In genomic region chr2:38233231-38233983, GRCh38 we compare ENCODE assay signal across 13 cellular contexts.
DNase-seq lines count a peak whose midpoint lies in the region; ATAC-seq, FAIRE-seq and TF ChIP-seq lines count a peak whose summit lies in the region.
"Had no signal": no experiment of that assay in that cellular context is flagged by ENCODE, and none has a peak within 500 bp of the region (broad histone marks: within the 10 kb centered on the region; RNA-seq: fewer than 3 reads in every experiment).

No MANE protein-coding gene starts in this region.

- no peaks in the 10 kb centered on the region for H3K9me3 Mint-ChIP-seq in HFFc6
- peaks cover 9% of the 10 kb centered on the region for H3K9me3 Mint-ChIP-seq in activated T-helper 1 cell treated with anti-CD3 and anti-CD28 coated beads, Interleukin-12 subunit alpha, Interleukin-12 subunit beta, Interleukin-2, Interleukin-4 antibody, amounts not matched to agents 30 ng/mL and 10 ng/mL and 1 ng/mL, durations not matched to agents 14 hours and 24 hours and 36 hours
- H3K9me3 Mint-ChIP-seq in CD4-positive, alpha-beta memory T cell: peaks cover 0 to 3% (median 0%) of the 10 kb centered on the region in 8 donors
- H3K9me3 Mint-ChIP-seq: activated T-helper 2 cell treated with anti-CD3 and anti-CD28 coated beads, Interferon-gamma antibody, Interleukin-2, Interleukin-4, amounts not matched to agents 10 μg/mL and 5 μg/mL and 100 μg/mL, durations not matched to agents 14 hours and 24 hours and 36 hours; dendritic cell treated with granulocyte-macrophage colony-stimulating factor and Interleukin-4, amounts not matched to agents 40 ng/mL and 50 ng/mL, for 4 days had no signal

- no peaks in the 10 kb centered on the region for H3K4me1 ChIP-seq in body of pancreas
- H3K4me1 ChIP-seq in hepatocyte (ENCODE audit: insufficient read depth): no peaks in the 10 kb centered on the region
- no peaks in the 10 kb centered on the region for H3K4me1 ChIP-seq in CD4-positive, alpha-beta memory T cell (ENCODE audit: insufficient read depth, low read length)
- H3K4me1 ChIP-seq: A549 had no signal

- TF ChIP-seq POLR2A in body of pancreas (IDR thresholded peaks at IDR 0.05): no peak

- H3K36me3 Mint-ChIP-seq in HFFc6 (ENCODE audit: low read depth): no peaks in the 10 kb centered on the region
- no peaks in the 10 kb centered on the region for H3K36me3 Mint-ChIP-seq in activated T-helper 1 cell treated with anti-CD3 and anti-CD28 coated beads, Interleukin-12 subunit alpha, Interleukin-12 subunit beta, Interleukin-2, Interleukin-4 antibody, amounts not matched to agents 30 ng/mL and 10 ng/mL and 1 ng/mL, durations not matched to agents 14 hours and 24 hours and 36 hours (ENCODE audit: low read depth)
- H3K36me3 Mint-ChIP-seq in CD4-positive, alpha-beta memory T cell: no peaks in the 10 kb centered on the region

- no peaks in the 10 kb centered on the region for H3K9me2 ChIP-seq in hepatocyte (replicated peaks; ENCODE audit: insufficient read depth)

- DNase-seq in A172 (ENCODE audit: low spot score): peak; percentile 68
- peak; percentile 39 for DNase-seq in HFFc6
- DNase-seq in body of pancreas: no peak
- DNase-seq in hepatocyte (ENCODE audit: low spot score): peak; percentile 35
- no peak for DNase-seq in activated T-helper 1 cell treated with anti-CD3 and anti-CD28 coated beads, Interleukin-12 subunit alpha, Interleukin-12 subunit beta, Interleukin-2, Interleukin-4 antibody, amounts not matched to agents 30 ng/mL and 10 ng/mL and 1 ng/mL, durations not matched to agents 14 hours and 24 hours and 36 hours (ENCODE audit: low spot score)
- DNase-seq in SKM-1 treated with dmso at 0.1 percent for 144 hours (lab: John Stamatoyannopoulos, UW; ENCODE audit: unreplicated experiment): no peak
- DNase-seq in frontal cortex (ENCODE audit: low spot score in 2 of 2): no peak
- DNase-seq in CD4-positive, alpha-beta memory T cell: no peak
- DNase-seq: NCI-H1092 treated with DMSO at 0.1 percent for 48 hours; stimulated activated CD4-positive, alpha-beta T cell treated with anti-CD3 and anti-CD28 coated beads, Interleukin-2, amount 100 ng/mL, for 24 hours had no signal

- no peaks in the 10 kb centered on the region for H3K79me2 ChIP-seq in hepatocyte

- intact Hi-C loops in body of pancreas (cut with DNase I): no loop called here
- intact Hi-C loops in activated T-helper 1 cell treated with anti-CD3 and anti-CD28 coated beads, Interleukin-12 subunit alpha, Interleukin-12 subunit beta, Interleukin-2, Interleukin-4 antibody, amounts not matched to agents 30 ng/mL and 10 ng/mL and 1 ng/mL, durations not matched to agents 14 hours and 24 hours and 36 hours (cut with micrococcal nuclease): no loop called here
- intact Hi-C loops in CD4-positive, alpha-beta memory T cell (cut with micrococcal nuclease): no loop called here

- CTCF ChIA-PET in CD4-positive, alpha-beta memory T cell (lab: Charles Lee; ENCODE audit: partially characterized antibody): no interaction called here

- H3K4me3 Mint-ChIP-seq in HFFc6: no peak overlapping the region; the same call in 1 of the 2 replicates
- no peak overlapping the region for H3K4me3 Mint-ChIP-seq in activated T-helper 1 cell treated with anti-CD3 and anti-CD28 coated beads, Interleukin-12 subunit alpha, Interleukin-12 subunit beta, Interleukin-2, Interleukin-4 antibody, amounts not matched to agents 30 ng/mL and 10 ng/mL and 1 ng/mL, durations not matched to agents 14 hours and 24 hours and 36 hours
- no peak overlapping the region for H3K4me3 Mint-ChIP-seq in CD4-positive, alpha-beta memory T cell
- H3K4me3 Mint-ChIP-seq: dendritic cell treated with granulocyte-macrophage colony-stimulating factor and Interleukin-4, amounts not matched to agents 40 ng/mL and 50 ng/mL, for 4 days had no signal

- ATAC-seq in body of pancreas: peak; percentile 15

- no peak overlapping the region for H3K27ac Mint-ChIP-seq in HFFc6
- H3K27ac Mint-ChIP-seq in activated T-helper 1 cell treated with anti-CD3 and anti-CD28 coated beads, Interleukin-12 subunit alpha, Interleukin-12 subunit beta, Interleukin-2, Interleukin-4 antibody, amounts not matched to agents 30 ng/mL and 10 ng/mL and 1 ng/mL, durations not matched to agents 14 hours and 24 hours and 36 hours: no peak overlapping the region
- H3K27ac Mint-ChIP-seq in CD4-positive, alpha-beta memory T cell: no peak overlapping the region
- H3K27ac Mint-ChIP-seq: activated T-helper 2 cell treated with anti-CD3 and anti-CD28 coated beads, Interferon-gamma antibody, Interleukin-2, Interleukin-4, amounts not matched to agents 10 μg/mL and 5 μg/mL and 100 μg/mL, durations not matched to agents 14 hours and 24 hours and 36 hours; dendritic cell treated with granulocyte-macrophage colony-stimulating factor and Interleukin-4, amounts not matched to agents 40 ng/mL and 50 ng/mL, for 4 days had no signal

- H3K4me1 Mint-ChIP-seq in HFFc6 (ENCODE audit: low read depth): peaks cover 15% of the 10 kb centered on the region
- no peaks in the 10 kb centered on the region for H3K4me1 Mint-ChIP-seq in activated T-helper 1 cell treated with anti-CD3 and anti-CD28 coated beads, Interleukin-12 subunit alpha, Interleukin-12 subunit beta, Interleukin-2, Interleukin-4 antibody, amounts not matched to agents 30 ng/mL and 10 ng/mL and 1 ng/mL, durations not matched to agents 14 hours and 24 hours and 36 hours (ENCODE audit: low read depth)
- peaks cover 0 to 1% (median 0%) of the 10 kb centered on the region in 4 donors for H3K4me1 Mint-ChIP-seq in CD4-positive, alpha-beta memory T cell

- no peak for FAIRE-seq in frontal cortex (lab: Jason Lieb, UNC)
- FAIRE-seq: A549 had no signal

- H3K9me3 ChIP-seq in body of pancreas (no peaks in the 10 kb centered on the region), hepatocyte (ENCODE audit: low read depth) (no peaks in the 10 kb centered on the region)
- no peaks in the 10 kb centered on the region for H3K9me3 ChIP-seq in CD4-positive, alpha-beta memory T cell (ENCODE audit: control insufficient read depth in 1 of 2, low read length in 2 of 2)
- H3K9me3 ChIP-seq: A549 had no signal

- H3K27me3 ChIP-seq in body of pancreas: no peaks in the 10 kb centered on the region
- no peaks in the 10 kb centered on the region for H3K27me3 ChIP-seq in hepatocyte
- H3K27me3 ChIP-seq in CD4-positive, alpha-beta memory T cell (ENCODE audit: insufficient read depth, low read length): no peaks in the 10 kb centered on the region

- H3K27me3 Mint-ChIP-seq in HFFc6 (ENCODE audit: insufficient read depth): peaks cover 11% of the 10 kb centered on the region
- peaks cover 26% of the 10 kb centered on the region for H3K27me3 Mint-ChIP-seq in activated T-helper 1 cell treated with anti-CD3 and anti-CD28 coated beads, Interleukin-12 subunit alpha, Interleukin-12 subunit beta, Interleukin-2, Interleukin-4 antibody, amounts not matched to agents 30 ng/mL and 10 ng/mL and 1 ng/mL, durations not matched to agents 14 hours and 24 hours and 36 hours (ENCODE audit: insufficient read depth)
- H3K27me3 Mint-ChIP-seq in CD4-positive, alpha-beta memory T cell: peaks cover 22% of the 10 kb centered on the region in 2 donors

- H3K36me3 ChIP-seq in body of pancreas (replicated peaks in 1 of 2; ENCODE audit: insufficient read depth in 1 of 2, low read depth in 2 of 2) (no peaks in the 10 kb centered on the region), hepatocyte (replicated peaks; ENCODE audit: insufficient read depth, low read depth) (no peaks in the 10 kb centered on the region)
- H3K36me3 ChIP-seq in CD4-positive, alpha-beta memory T cell (ENCODE audit: insufficient read depth, low read length): no peaks in the 10 kb centered on the region

- H3K4me3 ChIP-seq in body of pancreas (no peak overlapping the region), hepatocyte (no peak overlapping the region)
- H3K4me3 ChIP-seq in CD4-positive, alpha-beta memory T cell (ENCODE audit: low read length in 2 of 2): no peak overlapping the region
- H3K4me3 ChIP-seq: A549 had no signal

- no peak for TF ChIP-seq CTCF in HFFc6 (IDR thresholded peaks at IDR 0.05)
- no peak for TF ChIP-seq CTCF in body of pancreas (IDR thresholded peaks at IDR 0.05)
- TF ChIP-seq CTCF in hepatocyte (IDR thresholded peaks at IDR 0.05; ENCODE audit: poor library complexity): peak; percentile 21

- no peak overlapping the region for H2AFZ ChIP-seq in hepatocyte

- no peak overlapping the region for H3K27ac ChIP-seq in body of pancreas
- H3K27ac ChIP-seq in hepatocyte: peak overlapping the region; percentile 70
- no peak overlapping the region for H3K27ac ChIP-seq in CD4-positive, alpha-beta memory T cell (ENCODE audit: low read depth, low read length)
- H3K27ac ChIP-seq: A549 had no signal

- no peaks in the 10 kb centered on the region for H4K20me1 ChIP-seq in hepatocyte (ENCODE audit: insufficient read depth, poor library complexity, severe bottlenecking)

- 78 to 83% methylated on average over 9 of the region's 9 CpGs for WGBS in body of pancreas, 2 donors
- 74% methylated on average over 9 of the region's 9 CpGs for WGBS in hepatocyte (ENCODE audit: low lambda C conversion rate, missing lambda C conversion rate)

- POLR2A ChIA-PET in CD4-positive, alpha-beta memory T cell (lab: Charles Lee; ENCODE audit: partially characterized antibody): no interaction called here

- H3K4me2 ChIP-seq in hepatocyte: peak overlapping the region; percentile 3
- H3K4me2 ChIP-seq: A549 had no signal

Comparison
In these comparisons a context has a peak if more than half of its experiments do, and no peak if none do; other contexts are left out.
1. DNase-seq: peak in A172 (single experiment), HFFc6 (single experiment) and hepatocyte (single experiment); none in body of pancreas (0 of 4), activated T-helper 1 cell treated with anti-CD3 and anti-CD28 coated beads, Interleukin-12 subunit alpha, Interleukin-12 subunit beta, Interleukin-2, Interleukin-4 antibody, amounts not matched to agents 30 ng/mL and 10 ng/mL and 1 ng/mL, durations not matched to agents 14 hours and 24 hours and 36 hours (single experiment), SKM-1 treated with dmso at 0.1 percent for 144 hours (single experiment), frontal cortex (0 of 2) and CD4-positive, alpha-beta memory T cell (0 of 5).